ENCODE assay signal across 8 cellular contexts in the genomic region with DNA sequence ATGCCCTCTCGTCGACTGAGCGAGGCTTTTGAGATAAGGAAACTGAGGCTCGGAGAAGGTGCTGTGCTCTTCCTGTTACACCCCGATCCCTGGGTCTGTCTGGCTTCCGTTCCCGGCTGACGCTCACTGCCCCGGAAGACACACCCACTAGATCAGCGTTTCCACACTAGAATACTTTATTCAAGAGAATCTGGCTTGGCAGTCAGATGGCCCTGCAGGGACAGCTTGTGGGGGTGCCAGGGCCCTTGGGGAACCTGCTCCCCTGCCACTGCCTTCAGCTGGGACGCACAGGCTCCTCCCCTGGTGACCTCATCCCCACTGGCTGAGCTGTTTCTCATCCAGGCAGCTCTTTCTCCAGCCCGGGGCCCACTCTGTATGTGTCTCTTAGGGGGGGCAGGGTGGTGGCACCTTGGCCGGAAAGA. TPM values are rescaled to one million over a fixed set of nuclear protein-coding genes. Genes with fewer than 3 reads are reported as not detected.
DNase-seq lines count a peak whose midpoint lies in the region; ATAC-seq, FAIRE-seq and TF ChIP-seq lines count a peak whose summit lies in the region.

No MANE protein-coding gene starts in this region.

- ATAC-seq in HG02981 (IDR thresholded peaks at IDR 0.05; ENCODE audit: unreplicated experiment) = peak; percentile 42

- H3K4me1 Mint-ChIP-seq in mesothelial cell of epicardium = peaks cover 18% of the 10 kb centered on the region

- no peaks in the 10 kb centered on the region for H3K79me1 ChIP-seq in mesendoderm (ENCODE audit: low read length)

- H3K9ac ChIP-seq in mesendoderm (ENCODE audit: low read length) = no peak overlapping the region

- H3K18ac ChIP-seq in mesendoderm (ENCODE audit: low read length) = no peak overlapping the region

- no peak overlapping the region for H2BK15ac ChIP-seq in mesendoderm (replicated peaks; ENCODE audit: low read depth)

- no peak overlapping the region for H3K56ac ChIP-seq in mesendoderm (ENCODE audit: low read length)

- peak; percentile 27 for DNase-seq in GDM1 (lab: John Stamatoyannopoulos, UW)
- no peak for DNase-seq in WERI-Rb-1
- DNase-seq in bronchial epithelial cell (ENCODE audit: low read depth) = peak; percentile 41
- no peak for DNase-seq in mesothelial cell of epicardium (ENCODE audit: low spot score in 2 of 2, unreplicated experiment in 2 of 2)
- DNase-seq in stimulated activated CD8-positive, alpha-beta memory T cell treated with anti-CD3 and anti-CD28 coated beads, Interleukin-7, amount 100 ng/mL, for 4 hours (ENCODE audit: low read depth in 2 of 2) = peak; percentile 43 to 53
- no peak for DNase-seq in NCI-H2227 (lab: John Stamatoyannopoulos, UW; ENCODE audit: unreplicated experiment)
- no peak for DNase-seq in mesendoderm

- no peak for TF ChIP-seq CTCF in WERI-Rb-1 (IDR thresholded peaks at IDR 0.05; ENCODE audit: low read depth, low read length)
- no peak for TF ChIP-seq CTCF in bronchial epithelial cell (IDR thresholded peaks at IDR 0.05; ENCODE audit: insufficient read depth, low read length, severe bottlenecking)
- no peak for TF ChIP-seq CTCF in mesothelial cell of epicardium (IDR thresholded peaks at IDR 0.05; ENCODE audit: unreplicated experiment)

- H3K9me3 ChIP-seq in WERI-Rb-1 (ENCODE audit: severe bottlenecking) = peaks cover 10% of the 10 kb centered on the region

- no peaks in the 10 kb centered on the region for H3K9me3 Mint-ChIP-seq in mesothelial cell of epicardium

- H3K4ac ChIP-seq in mesendoderm (ENCODE audit: low read depth, low read length) = no peak overlapping the region

- H3K4me3 ChIP-seq in WERI-Rb-1 (ENCODE audit: low read depth, low read length) = no peak overlapping the region
- no peak overlapping the region for H3K4me3 ChIP-seq in bronchial epithelial cell (ENCODE audit: low read depth, low read length)
- no peak overlapping the region for H3K4me3 ChIP-seq in mesendoderm (ENCODE audit: low read length)

- no peak overlapping the region for H2BK5ac ChIP-seq in mesendoderm (ENCODE audit: low read length)

- peak overlapping the region; percentile 53 for H3K27ac Mint-ChIP-seq in mesothelial cell of epicardium

- no CpG with 5 or more reads among the region's 13 CpGs for WGBS in mesendoderm (ENCODE audit: extremely low coverage, insufficient coverage, low lambda C conversion rate)

- H3K27ac ChIP-seq in WERI-Rb-1 (peak overlapping the region; percentile 95), mesendoderm (ENCODE audit: low read depth, low read length) (no peak overlapping the region)

- no peak overlapping the region for H4K8ac ChIP-seq in mesendoderm (ENCODE audit: low read depth, low read length)

- H4K5ac ChIP-seq in mesendoderm (ENCODE audit: low read length) = no peak overlapping the region

- no peak overlapping the region for H3K4me3 Mint-ChIP-seq in mesothelial cell of epicardium

- H2AK5ac ChIP-seq in mesendoderm (ENCODE audit: low read length) = no peak overlapping the region

- H2BK120ac ChIP-seq in mesendoderm (ENCODE audit: low read depth, low read length) = no peak overlapping the region

- H3K27me3 Mint-ChIP-seq in mesothelial cell of epicardium (ENCODE audit: low read depth) = no peaks in the 10 kb centered on the region

- no peak overlapping the region for H3K4me2 ChIP-seq in mesendoderm (ENCODE audit: low read length)

- H3K23ac ChIP-seq in mesendoderm (ENCODE audit: low read length) = no peak overlapping the region

- H3K36me3 Mint-ChIP-seq in mesothelial cell of epicardium = peaks cover 1% of the 10 kb centered on the region

- no peak for FAIRE-seq in bronchial epithelial cell (lab: Jason Lieb, UNC)

- H3K4me1 ChIP-seq in mesendoderm (ENCODE audit: control insufficient read depth, low read depth, low read length) = no peaks in the 10 kb centered on the region

- H3K79me2 ChIP-seq in mesendoderm (ENCODE audit: control insufficient read depth, insufficient read depth, low read length) = no peaks in the 10 kb centered on the region

- H3K27me3 ChIP-seq in WERI-Rb-1 (ENCODE audit: insufficient read depth, low read depth, severe bottlenecking) (no peaks in the 10 kb centered on the region), bronchial epithelial cell (ENCODE audit: control insufficient read depth, insufficient read depth, low read length) (no peaks in the 10 kb centered on the region), mesendoderm (ENCODE audit: insufficient read depth, low read length, poor library complexity) (no peaks in the 10 kb centered on the region)

- H3K36me3 ChIP-seq in WERI-Rb-1 = peaks cover 30% of the 10 kb centered on the region
- H3K36me3 ChIP-seq in bronchial epithelial cell (ENCODE audit: control insufficient read depth, insufficient read depth, low read length) = peaks cover 14% of the 10 kb centered on the region
- no peaks in the 10 kb centered on the region for H3K36me3 ChIP-seq in mesendoderm (ENCODE audit: control insufficient read depth, insufficient read depth, low read length)

RNA-seq across cellular contexts. Expression of gene PGF, which starts 13.7 kb away (rescaled TPM):
- total RNA-seq in bronchial epithelial cell = 52.1 and 56.6 TPM in 2 replicates
- total RNA-seq in mesothelial cell of epicardium = 8.4 to 9.6 TPM (median 8.6 TPM) in 3 replicates
- 1.2 TPM for polyA plus RNA-seq in mesendoderm (2013, experiment 1 of 2)
- polyA plus RNA-seq in mesendoderm (2013, experiment 2 of 2) = 1.3 TPM

RNA-seq across cellular contexts. Expression of gene RPS6KL1, which starts 18.6 kb away (rescaled TPM):
- total RNA-seq in bronchial epithelial cell (1.5 and 6.1 TPM in 2 replicates), mesothelial cell of epicardium (0.13 to 1.1 TPM (median 0.70 TPM) in 3 replicates)
- polyA plus RNA-seq in mesendoderm (2013, experiment 1 of 2) = 5.1 TPM
- 6.0 TPM for polyA plus RNA-seq in mesendoderm (2013, experiment 2 of 2)

RNA-seq across cellular contexts. Expression of gene DLST, which starts 60.0 kb away (rescaled TPM):
- total RNA-seq in bronchial epithelial cell (48.2 and 58.5 TPM in 2 replicates), mesothelial cell of epicardium (74.4 to 81.5 TPM (median 79.7 TPM) in 3 replicates)
- 50.0 TPM for polyA plus RNA-seq in mesendoderm (2013, experiment 1 of 2)
- 52.5 TPM for polyA plus RNA-seq in mesendoderm (2013, experiment 2 of 2)

Comparison
In these comparisons a context has a peak if more than half of its experiments do, and no peak if none do; other contexts are left out.
1. DNase-seq: peak in GDM1 (single experiment), bronchial epithelial cell (single experiment) and stimulated activated CD8-positive, alpha-beta memory T cell treated with anti-CD3 and anti-CD28 coated beads, Interleukin-7, amount 100 ng/mL, for 4 hours (2 of 2); none in WERI-Rb-1 (single experiment), mesothelial cell of epicardium (0 of 2), NCI-H2227 (single experiment) and mesendoderm (single experiment).